In the genomic region with DNA sequence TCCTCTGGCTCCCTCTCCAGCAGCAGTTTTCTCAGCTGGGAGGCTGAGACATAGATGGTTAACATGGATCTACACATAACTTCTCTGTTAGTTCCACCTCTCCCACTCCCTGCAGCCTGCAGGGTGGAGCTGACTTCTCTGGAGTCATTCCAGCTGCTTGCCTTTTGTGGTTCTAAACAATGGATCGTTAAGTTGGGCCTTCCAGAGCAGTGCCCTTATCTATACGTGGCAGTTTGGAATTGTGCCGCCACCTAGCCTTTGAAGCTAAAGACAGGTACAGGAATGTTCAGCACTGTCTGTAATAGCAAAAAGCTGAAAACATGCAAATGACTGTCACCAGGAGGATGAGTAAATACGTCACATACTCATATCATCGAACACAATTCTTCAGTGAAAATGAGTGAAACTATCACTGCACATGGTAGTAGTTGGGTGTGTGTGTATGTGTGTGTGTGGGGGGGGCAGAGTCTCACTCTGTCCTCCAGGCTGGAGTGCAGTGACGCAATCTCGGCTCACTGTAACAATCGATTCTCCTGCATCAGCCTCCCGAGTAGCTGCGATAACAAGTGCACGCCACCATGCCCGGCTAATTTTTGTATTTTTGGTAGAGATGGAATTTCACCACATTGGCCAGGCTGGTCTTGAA, we compare ENCODE assay signal across 10 cellular contexts. TPM values are rescaled to one million over a fixed set of nuclear protein-coding genes. Genes with fewer than 3 reads are reported as not detected.
DNase-seq lines count a peak whose midpoint lies in the region; ATAC-seq and TF ChIP-seq lines count a peak whose summit lies in the region.
"Had no signal": no experiment of that assay in that cellular context is flagged by ENCODE, and none has a peak within 500 bp of the region (broad histone marks: within the 10 kb centered on the region; RNA-seq: fewer than 3 reads in every experiment).

No MANE protein-coding gene starts in this region.

- H3K27ac ChIP-seq in RWPE1 (peak overlapping the region; percentile 77), heart left ventricle (peak overlapping the region in 3 of 12 donors; percentile 3 to 24 (median 13)), sigmoid colon (peak overlapping the region in 2 of 4 donors; percentile 25 to 57)
- H3K27ac ChIP-seq: neutrophil, thoracic aorta had no signal

- TF ChIP-seq EP300 in sigmoid colon (IDR thresholded peaks at IDR 0.05), result no peak

- H3K36me3 ChIP-seq in heart left ventricle (no peaks in the 10 kb centered on the region), sigmoid colon (no peaks in the 10 kb centered on the region)
- H3K36me3 ChIP-seq: neutrophil, thoracic aorta had no signal

- intact Hi-C loops in heart left ventricle (cut with DNase I) (no loop called here), sigmoid colon (cut with DNase I) (no loop called here)

- TF ChIP-seq POLR2A in heart left ventricle (IDR thresholded peaks at IDR 0.05) (no peak), sigmoid colon (IDR thresholded peaks at IDR 0.05) (no peak)

- H3K27me3 ChIP-seq in heart left ventricle, result no peaks in the 10 kb centered on the region
- H3K27me3 ChIP-seq in sigmoid colon, result no peaks in the 10 kb centered on the region
- H3K27me3 ChIP-seq: neutrophil had no signal

- H3K4me3 ChIP-seq in heart left ventricle, result no peak overlapping the region
- H3K4me3 ChIP-seq in sigmoid colon, result no peak overlapping the region
- H3K4me3 ChIP-seq: thoracic aorta had no signal

- no peak for TF ChIP-seq CTCF in RWPE1 (conservative IDR thresholded peaks at IDR 0.05; ENCODE audit: low read depth)
- TF ChIP-seq CTCF in heart left ventricle (IDR thresholded peaks at IDR 0.05), result no peak
- no peak for TF ChIP-seq CTCF in sigmoid colon (IDR thresholded peaks at IDR 0.05)

- CTCF ChIA-PET in RWPE1 (lab: Yijun Ruan, JAX), result interaction anchor here (0.5 to 0.9 kb wide), 5 partner anchors 10 to 80 kb away, joined by 3 to 4 read pairs (median 3); no protein-coding TSS in a partner anchor

- ATAC-seq in heart left ventricle (peak in 3 of 4 donors; percentile 78 to 89 (median 80)), HG03159 (IDR thresholded peaks at IDR 0.05; ENCODE audit: unreplicated experiment) (no peak), GM18502 (IDR thresholded peaks at IDR 0.05; ENCODE audit: poor library complexity, unreplicated experiment) (no peak)

- H3K4me1 ChIP-seq in heart left ventricle, result peaks cover 0 to 22% (median 6%) of the 10 kb centered on the region in 12 donors
- H3K4me1 ChIP-seq in sigmoid colon, result peaks cover 0 to 26% (median 24%) of the 10 kb centered on the region in 4 donors

- DNase-seq in NCI-H1105 treated with DMSO at 0.1 percent for 48 hours (lab: John Stamatoyannopoulos, UW) (peak; percentile 18), NCI-H1105 (lab: John Stamatoyannopoulos, UW) (no peak), RWPE1 (ENCODE audit: low spot score) (peak; percentile 68), heart left ventricle (peak in 2 of 5 donors; percentile 35 to 54), sigmoid colon (peak; percentile 54), GOT3 (lab: John Stamatoyannopoulos, UW) (no peak)

- POLR2A ChIA-PET in RWPE1 (lab: Yijun Ruan, JAX; ENCODE audit: low non-redundant PET), result no interaction called here

- no peaks in the 10 kb centered on the region for H3K9me3 ChIP-seq in heart left ventricle
- no peaks in the 10 kb centered on the region for H3K9me3 ChIP-seq in sigmoid colon
- H3K9me3 ChIP-seq: neutrophil, thoracic aorta had no signal

- WGBS in heart left ventricle, 4 donors, result 69 to 72% (median 71%) methylated on average over 12 of the region's 12 CpGs
- 19 to 64% methylated on average over 12 of the region's 12 CpGs for WGBS in sigmoid colon, 2 donors

RNA-seq across cellular contexts. Expression of a gene that starts 50.3 kb away (rescaled TPM):
- not detected for total RNA-seq in heart left ventricle
- not detected for polyA plus RNA-seq in heart left ventricle
- total RNA-seq in sigmoid colon, result not detected
- polyA plus RNA-seq in sigmoid colon, result 10 to 100 TPM in 2 of 3 donors, 1 to 10 TPM in 1; 2.8 to 14.6 (median 11.4) TPM
- total RNA-seq: thoracic aorta had no signal

RNA-seq across cellular contexts. Expression of a gene that starts 58.7 kb away (rescaled TPM):
- total RNA-seq in heart left ventricle, result 10 to 100 TPM in 3 of 9 donors, 1 to 10 TPM in 6; 2.8 to 91.6 (median 4.5) TPM
- 10 to 100 TPM in 1 of 2 donors, 1 to 10 TPM in 1; 2.9 to 15.6 TPM for polyA plus RNA-seq in heart left ventricle
- total RNA-seq in sigmoid colon, result 10 to 100 TPM; 20.9 to 33.0 (median 30.1) TPM
- 100 to 1,000 TPM; 112 to 230 (median 150) TPM for polyA plus RNA-seq in sigmoid colon

Comparison
In these comparisons a context has a peak if more than half of its experiments do, and no peak if none do; other contexts are left out.
1. DNase-seq: peak in NCI-H1105 treated with DMSO at 0.1 percent for 48 hours (single experiment), RWPE1 (single experiment) and sigmoid colon (single experiment); none in NCI-H1105 (single experiment) and GOT3 (single experiment).
2. ATAC-seq: peak in heart left ventricle (3 of 4); none in HG03159 (single experiment) and GM18502 (single experiment).